13 cellular contexts compared by ENCODE assay signal in the genomic region with DNA sequence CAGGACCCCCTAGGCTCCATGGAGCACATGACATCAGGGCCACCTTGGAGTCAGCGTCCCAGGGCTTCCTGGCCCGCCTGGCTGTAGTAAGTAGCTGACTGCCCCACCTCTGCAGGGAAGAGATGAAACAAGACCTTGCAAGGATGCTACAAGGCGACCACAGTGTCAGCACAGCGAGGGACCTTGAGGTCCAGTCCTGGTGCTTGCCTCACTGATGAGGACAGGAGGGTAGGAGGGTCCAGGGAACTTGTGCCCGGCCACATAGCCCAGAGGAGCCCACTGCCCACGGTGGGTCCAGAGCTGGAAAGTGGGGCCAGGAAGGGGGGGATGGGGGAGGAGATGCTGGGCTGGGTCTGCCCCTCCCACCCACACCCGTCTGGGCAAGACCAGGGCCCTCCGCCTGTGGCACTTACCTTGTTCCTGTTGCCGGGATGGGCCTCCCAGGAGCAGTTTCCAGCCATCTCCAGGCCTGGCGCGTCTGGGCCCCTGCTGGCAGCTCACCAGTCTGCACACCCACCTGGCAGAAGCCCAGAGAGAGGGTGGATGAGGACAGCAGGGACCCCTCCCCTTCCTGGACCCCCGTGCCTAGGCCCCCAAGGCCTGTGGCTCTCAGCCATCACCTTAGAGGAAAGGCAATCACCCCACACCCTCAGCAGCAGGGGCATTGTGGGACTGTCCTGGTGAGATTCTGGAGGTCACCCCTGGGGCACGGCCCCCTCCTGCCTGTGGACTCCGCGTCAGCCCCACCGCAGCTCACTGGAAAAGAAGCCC. TPM values are rescaled to one million over a fixed set of nuclear protein-coding genes. Genes with fewer than 3 reads are reported as not detected.
DNase-seq lines count a peak whose midpoint lies in the region; ATAC-seq and TF ChIP-seq lines count a peak whose summit lies in the region.
"Had no signal": no experiment of that assay in that cellular context is flagged by ENCODE, and none has a peak within 500 bp of the region (broad histone marks: within the 10 kb centered on the region; RNA-seq: fewer than 3 reads in every experiment).

No MANE protein-coding gene starts in this region.

- no peak overlapping the region for H4K8ac ChIP-seq in mesendoderm (ENCODE audit: low read depth, low read length)

- no peaks in the 10 kb centered on the region for H3K9me3 ChIP-seq in stomach smooth muscle (ENCODE audit: control insufficient read depth in 2 of 2, low read length in 2 of 2)

- peak overlapping the region; percentile 76 for H3K4me3 Mint-ChIP-seq in HFFc6
- no peak overlapping the region for H3K4me3 Mint-ChIP-seq in brain
- H3K4me3 Mint-ChIP-seq: activated B cell treated with CpG ODN at 0.5 μM for 24 hours; activated T-helper 17 cell treated with anti-CD3 and anti-CD28 coated beads, Interleukin-2, amount 50 U/mL, for 72 hours had no signal

- H3K27ac ChIP-seq in mesendoderm (ENCODE audit: low read depth, low read length) = no peak overlapping the region
- H3K27ac ChIP-seq in stomach smooth muscle (ENCODE audit: low read length) = peak overlapping the region; percentile 99

- H3K9ac ChIP-seq in mesendoderm (ENCODE audit: low read length) = no peak overlapping the region
- H3K9ac ChIP-seq in stomach smooth muscle (ENCODE audit: low read length in 2 of 2) = peak overlapping the region; percentile 86 to 90

- H3K27ac Mint-ChIP-seq in HFFc6 (peak overlapping the region; percentile 98), brain (peak overlapping the region in 3 of 5 experiments; percentile 74 to 82 (median 78))
- H3K27ac Mint-ChIP-seq: activated B cell treated with CpG ODN at 0.5 μM for 24 hours; activated T-helper 17 cell treated with anti-CD3 and anti-CD28 coated beads, Interleukin-2, amount 50 U/mL, for 72 hours had no signal

- H3K36me3 ChIP-seq in mesendoderm (ENCODE audit: control insufficient read depth, insufficient read depth, low read length) (no peaks in the 10 kb centered on the region), stomach smooth muscle (ENCODE audit: control insufficient read depth in 2 of 2, insufficient read depth in 2 of 2, low read length in 2 of 2) (peaks cover 24 to 32% of the 10 kb centered on the region in 2 donors)

- H3K18ac ChIP-seq in mesendoderm (ENCODE audit: low read length) = no peak overlapping the region

- H3K4me1 ChIP-seq in mesendoderm (ENCODE audit: control insufficient read depth, low read depth, low read length) = peaks cover 7% of the 10 kb centered on the region
- peaks cover 85% of the 10 kb centered on the region for H3K4me1 ChIP-seq in stomach smooth muscle (ENCODE audit: control insufficient read depth, insufficient read depth, low read length)

- H3K4me2 ChIP-seq in mesendoderm (ENCODE audit: low read length) = no peak overlapping the region

- H4K5ac ChIP-seq in mesendoderm (ENCODE audit: low read length) = no peak overlapping the region

- no peaks in the 10 kb centered on the region for H3K79me1 ChIP-seq in mesendoderm (ENCODE audit: low read length)

- H2BK15ac ChIP-seq in mesendoderm (replicated peaks; ENCODE audit: low read depth) = no peak overlapping the region

- no peak overlapping the region for H3K4me3 ChIP-seq in mesendoderm (ENCODE audit: low read length)
- peak overlapping the region; percentile 95 to 97 for H3K4me3 ChIP-seq in stomach smooth muscle (ENCODE audit: low read length in 2 of 2)

- no CpG with 5 or more reads among the region's 16 CpGs for WGBS in mesendoderm (ENCODE audit: extremely low coverage, insufficient coverage, low lambda C conversion rate)

- H3K36me3 Mint-ChIP-seq in HFFc6 (ENCODE audit: low read depth) (peaks cover 9% of the 10 kb centered on the region; the same call in 1 of the 2 replicates), brain (no peaks in the 10 kb centered on the region)

- no peak overlapping the region for H3K23ac ChIP-seq in mesendoderm (ENCODE audit: low read length)

- no peaks in the 10 kb centered on the region for H3K27me3 ChIP-seq in mesendoderm (ENCODE audit: insufficient read depth, low read length, poor library complexity)
- no peaks in the 10 kb centered on the region for H3K27me3 ChIP-seq in stomach smooth muscle (ENCODE audit: control insufficient read depth in 1 of 2, insufficient read depth in 2 of 2, low read length in 2 of 2)

- H3K4ac ChIP-seq in mesendoderm (ENCODE audit: low read depth, low read length) = no peak overlapping the region

- H3K79me2 ChIP-seq in mesendoderm (ENCODE audit: control insufficient read depth, insufficient read depth, low read length) = no peaks in the 10 kb centered on the region

- no peak for ATAC-seq in GM19035 (IDR thresholded peaks at IDR 0.05; ENCODE audit: unreplicated experiment)
- ATAC-seq in GM21825 (IDR thresholded peaks at IDR 0.05; ENCODE audit: unreplicated experiment) = no peak
- ATAC-seq: activated T-helper 17 cell treated with anti-CD3 and anti-CD28 coated beads, Interleukin-2, amount 50 U/mL, for 72 hours had no signal

- H3K56ac ChIP-seq in mesendoderm (ENCODE audit: low read length) = peak overlapping the region; percentile 34

- H2AK5ac ChIP-seq in mesendoderm (ENCODE audit: low read length) = no peak overlapping the region

- no peak for TF ChIP-seq CTCF in HFFc6 (IDR thresholded peaks at IDR 0.05)
- no peak for TF ChIP-seq CTCF in brain (conservative IDR thresholded peaks at IDR 0.05)

- H3K9me3 Mint-ChIP-seq in HFFc6 (no peaks in the 10 kb centered on the region), brain (no peaks in the 10 kb centered on the region)
- H3K9me3 Mint-ChIP-seq: activated B cell treated with CpG ODN at 0.5 μM for 24 hours; activated T-helper 17 cell treated with anti-CD3 and anti-CD28 coated beads, Interleukin-2, amount 50 U/mL, for 72 hours had no signal

- H2BK120ac ChIP-seq in mesendoderm (ENCODE audit: low read depth, low read length) = no peak overlapping the region

- no peak for DNase-seq in HFFc6
- no peak for DNase-seq in mesendoderm
- DNase-seq in NCI-H2081 (lab: John Stamatoyannopoulos, UW) = no peak
- DNase-seq in activated CD4-positive, alpha-beta T cell treated with anti-CD3 and anti-CD28 coated beads for 1 hour = no peak
- DNase-seq: activated B cell treated with CpG ODN at 0.5 μM for 24 hours, NCI-H2227 treated with DMSO at 0.1 percent for 48 hours, occipital lobe, RPMI8226 had no signal

- no peak overlapping the region for H2BK5ac ChIP-seq in mesendoderm (ENCODE audit: low read length)

- H3K4me1 Mint-ChIP-seq in HFFc6 (ENCODE audit: low read depth) (peaks cover 54% of the 10 kb centered on the region), brain (peaks cover 59% of the 10 kb centered on the region)
- H3K4me1 Mint-ChIP-seq: activated T-helper 17 cell treated with anti-CD3 and anti-CD28 coated beads, Interleukin-2, amount 50 U/mL, for 72 hours had no signal

- peaks cover 8% of the 10 kb centered on the region for H3K27me3 Mint-ChIP-seq in HFFc6 (ENCODE audit: insufficient read depth)
- peaks cover 11% of the 10 kb centered on the region for H3K27me3 Mint-ChIP-seq in brain

RNA-seq across cellular contexts. Expression of a gene that starts 3.4 kb away (rescaled TPM):
- 10 to 100 TPM; 51.4 to 74.9 (median 63.9) TPM for total RNA-seq in HFFc6 (2021; fragmentation: NEBNext Ultra II Directional; extraction: Animal tissue kit (Norgen Biotek cat#: 25700))
- polyA plus RNA-seq in brain (ENCODE audit: insufficient read depth, low read depth, low replicate concordance) = 2.3 TPM
- polyA plus RNA-seq in mesendoderm (2013, experiment 1 of 2) = 9.4 TPM
- 10.2 TPM for polyA plus RNA-seq in mesendoderm (2013, experiment 2 of 2)
- total RNA-seq: activated B cell treated with CpG ODN at 0.5 μM for 24 hours; activated T-helper 17 cell treated with anti-CD3 and anti-CD28 coated beads, Interleukin-2, amount 50 U/mL, for 72 hours had no signal

RNA-seq across cellular contexts. Expression of a gene that starts 28.8 kb away (rescaled TPM):
- not detected for total RNA-seq in HFFc6 (2021; fragmentation: NEBNext Ultra II Directional; extraction: Animal tissue kit (Norgen Biotek cat#: 25700))
- not detected for polyA plus RNA-seq in brain (ENCODE audit: insufficient read depth, low read depth, low replicate concordance)
- not detected for polyA plus RNA-seq in mesendoderm (2013, experiment 1 of 2)
- not detected for polyA plus RNA-seq in mesendoderm (2013, experiment 2 of 2)
- total RNA-seq: activated B cell treated with CpG ODN at 0.5 μM for 24 hours; activated T-helper 17 cell treated with anti-CD3 and anti-CD28 coated beads, Interleukin-2, amount 50 U/mL, for 72 hours; occipital lobe had no signal

RNA-seq across cellular contexts. Expression of a gene that starts 39.1 kb away (rescaled TPM):
- 10 to 100 TPM in 1 of 6 experiments, 1 to 10 TPM in 5; 8.0 to 11.2 (median 9.0) TPM for total RNA-seq in HFFc6 (2021; fragmentation: NEBNext Ultra II Directional; extraction: Animal tissue kit (Norgen Biotek cat#: 25700))
- polyA plus RNA-seq in brain (ENCODE audit: insufficient read depth, low read depth, low replicate concordance) = 2.7 TPM
- 10.7 TPM for polyA plus RNA-seq in mesendoderm (2013, experiment 1 of 2)
- polyA plus RNA-seq in mesendoderm (2013, experiment 2 of 2) = 11.4 TPM
